In genomic region chr1:40693425-40693824, GRCh38 we compare ENCODE assay signal across 11 cellular contexts. TPM values are rescaled to one million over a fixed set of nuclear protein-coding genes. Genes with fewer than 3 reads are reported as not detected.
DNase-seq lines count a peak whose midpoint lies in the region; ATAC-seq and TF ChIP-seq lines count a peak whose summit lies in the region.
"Had no signal": no experiment of that assay in that cellular context is flagged by ENCODE, and none has a peak within 500 bp of the region (broad histone marks: within the 10 kb centered on the region; RNA-seq: fewer than 3 reads in every experiment).

No MANE protein-coding gene starts in this region.

- no peak overlapping the region for H3K56ac ChIP-seq in mesendoderm (ENCODE audit: low read length)

- no peak for ATAC-seq in HCT116
- no peak for ATAC-seq in HG03342 (IDR thresholded peaks at IDR 0.05; ENCODE audit: unreplicated experiment)
- ATAC-seq in HG03097 (IDR thresholded peaks at IDR 0.05; ENCODE audit: low FRiP score, unreplicated experiment) = no peak

- no peak overlapping the region for H2BK12ac ChIP-seq in mesenchymal stem cell (ENCODE audit: low read length in 2 of 2)

- H3K27me3 ChIP-seq in HCT116 (ENCODE audit: insufficient read depth, low read length) (no peaks in the 10 kb centered on the region), mesenchymal stem cell (ENCODE audit: control insufficient read depth in 1 of 2, insufficient read depth in 1 of 2, low read length in 2 of 2) (no peaks in the 10 kb centered on the region), mesendoderm (ENCODE audit: insufficient read depth, low read length, poor library complexity) (no peaks in the 10 kb centered on the region)

- H3K27ac ChIP-seq in 22Rv1 = peak overlapping the region; percentile 98
- no peak overlapping the region for H3K27ac ChIP-seq in HCT116 (ENCODE audit: low read depth, low read length)
- H3K27ac ChIP-seq in mesenchymal stem cell (ENCODE audit: low read length, poor library complexity, severe bottlenecking) = no peak overlapping the region
- no peak overlapping the region for H3K27ac ChIP-seq in mesendoderm (ENCODE audit: low read depth, low read length)

- H3K4ac ChIP-seq in mesenchymal stem cell (ENCODE audit: low read depth in 1 of 2, low read length in 2 of 2) (no peak overlapping the region), mesendoderm (ENCODE audit: low read depth, low read length) (no peak overlapping the region)

- H2BK120ac ChIP-seq in mesenchymal stem cell (ENCODE audit: low read depth, low read length) (no peak overlapping the region), mesendoderm (ENCODE audit: low read depth, low read length) (no peak overlapping the region)

- intact Hi-C loops in HCT116 (cut with micrococcal nuclease) = no loop called here

- H3K79me2 ChIP-seq in HCT116 (ENCODE audit: insufficient read depth, low read length) = peaks cover 80% of the 10 kb centered on the region
- peaks cover 61% of the 10 kb centered on the region for H3K79me2 ChIP-seq in mesendoderm (ENCODE audit: control insufficient read depth, insufficient read depth, low read length)

- H2BK5ac ChIP-seq in mesenchymal stem cell (ENCODE audit: low read depth, low read length, poor library complexity, severe bottlenecking) (no peak overlapping the region), mesendoderm (ENCODE audit: low read length) (no peak overlapping the region)

- TF ChIP-seq CTCF in 22Rv1 (IDR thresholded peaks at IDR 0.05) (no peak), HCT116 (IDR thresholded peaks at IDR 0.05 in 2 of 3, conservative IDR thresholded peaks at IDR 0.05 in 1 of 3; ENCODE audit: borderline replicate concordance in 1 of 3, insufficient read depth in 1 of 3, low read depth in 2 of 3, low read length in 2 of 3) (no peak)

- H3K79me1 ChIP-seq in mesenchymal stem cell (replicated peaks; ENCODE audit: low read length, poor library complexity, severe bottlenecking) = peaks cover 8% of the 10 kb centered on the region
- peaks cover 14% of the 10 kb centered on the region for H3K79me1 ChIP-seq in mesendoderm (ENCODE audit: low read length)

- H3K4me3 ChIP-seq in HCT116 (replicated peaks in 1 of 2; ENCODE audit: low read depth in 1 of 2, low read length in 2 of 2) (peak overlapping the region in 1 of 2 experiments; percentile 76; a peak in 2 of 4 replicates), mesenchymal stem cell (ENCODE audit: insufficient read depth in 1 of 2, low read depth in 1 of 2, low read length in 2 of 2) (peak overlapping the region in 1 of 2 experiments; percentile 92), mesendoderm (ENCODE audit: low read length) (no peak overlapping the region)

- DNase-seq in HCT116 (ENCODE audit: low read depth, low spot score) (no peak), mesenchymal stem cell (no peak), mesendoderm (no peak), ACHN (no peak)
- DNase-seq: amygdala, COR-L47, retina had no signal

- TF ChIP-seq POLR2A in HCT116 (IDR thresholded peaks at IDR 0.05; ENCODE audit: borderline replicate concordance, extremely low read depth, insufficient read depth, insufficient read length) = no peak

- H3K27me3 Mint-ChIP-seq in activated naive CD8-positive, alpha-beta T cell = no peaks in the 10 kb centered on the region

- H3K4me1 ChIP-seq in HCT116 (ENCODE audit: control insufficient read depth in 1 of 2, insufficient read depth in 2 of 2, low read length in 2 of 2) = peaks cover 4 to 20% of the 10 kb centered on the region in 2 experiments; a peak in 3 of 4 replicates
- peaks cover 1% of the 10 kb centered on the region for H3K4me1 ChIP-seq in mesenchymal stem cell (ENCODE audit: control insufficient read depth, insufficient read depth, low read depth, low read length)
- no peaks in the 10 kb centered on the region for H3K4me1 ChIP-seq in mesendoderm (ENCODE audit: control insufficient read depth, low read depth, low read length)

- H2BK15ac ChIP-seq in mesenchymal stem cell (ENCODE audit: low read depth, poor library complexity, severe bottlenecking) = no peak overlapping the region
- no peak overlapping the region for H2BK15ac ChIP-seq in mesendoderm (replicated peaks; ENCODE audit: low read depth)

- CTCF ChIA-PET in HCT116 (lab: Charles Lee) = no interaction called here

- H3K4me2 ChIP-seq in HCT116 (ENCODE audit: low read length) = peak overlapping the region; percentile 83
- no peak overlapping the region for H3K4me2 ChIP-seq in mesenchymal stem cell (ENCODE audit: low read length, poor library complexity, severe bottlenecking)
- H3K4me2 ChIP-seq in mesendoderm (ENCODE audit: low read length) = no peak overlapping the region

- H3K9ac ChIP-seq in HCT116 (ENCODE audit: low read length) = peak overlapping the region; percentile 96; the same call in 1 of the 2 replicates
- peak overlapping the region; percentile 98 for H3K9ac ChIP-seq in mesenchymal stem cell (ENCODE audit: low read length)
- H3K9ac ChIP-seq in mesendoderm (ENCODE audit: low read length) = no peak overlapping the region

- H3K9me3 Mint-ChIP-seq in activated naive CD8-positive, alpha-beta T cell (ENCODE audit: low read depth) = no peaks in the 10 kb centered on the region

- POLR2A ChIA-PET in HCT116 (lab: Charles Lee) = interaction anchor here (4.2 kb wide), 1 partner anchor 10 kb away, joined by 32 read pairs; no protein-coding TSS in a partner anchor

- peaks cover 9% of the 10 kb centered on the region for H3K36me3 Mint-ChIP-seq in activated naive CD8-positive, alpha-beta T cell

- in situ Hi-C loops in ACHN (cut with HindIII; ENCODE audit: low pct_ligation_motif_present, low pct_unique_long_range_greater_than_20kb, low sequenced_read_pairs) = no loop called here

- H4K8ac ChIP-seq in mesenchymal stem cell (ENCODE audit: low read length) (no peak overlapping the region), mesendoderm (ENCODE audit: low read depth, low read length) (no peak overlapping the region)

- peaks cover 73% of the 10 kb centered on the region for H3K4me1 Mint-ChIP-seq in activated naive CD8-positive, alpha-beta T cell (ENCODE audit: low read depth)

- no peak overlapping the region for H4K5ac ChIP-seq in mesendoderm (ENCODE audit: low read length)

- H3K4me3 Mint-ChIP-seq in activated naive CD8-positive, alpha-beta T cell = peak overlapping the region; percentile 100

- no peak overlapping the region for H3K18ac ChIP-seq in mesenchymal stem cell (ENCODE audit: low read depth in 1 of 2, low read length in 2 of 2)
- H3K18ac ChIP-seq in mesendoderm (ENCODE audit: low read length) = no peak overlapping the region

- H3K14ac ChIP-seq in mesenchymal stem cell (ENCODE audit: low read length in 2 of 2) = no peak overlapping the region

- H3K36me3 ChIP-seq in HCT116 (ENCODE audit: control insufficient read depth in 1 of 2, insufficient read depth in 2 of 2, low read length in 2 of 2) (no peaks in the 10 kb centered on the region), mesenchymal stem cell (ENCODE audit: control insufficient read depth in 1 of 2, insufficient read depth in 2 of 2, low read depth in 1 of 2, low read length in 2 of 2) (no peaks in the 10 kb centered on the region), mesendoderm (ENCODE audit: control insufficient read depth, insufficient read depth, low read length) (no peaks in the 10 kb centered on the region)

- no TSS peak for BruUV-seq in HCT116 (replicated peaks; lab: Mats Ljungman, UMichigan)

- H2AK5ac ChIP-seq in mesenchymal stem cell (ENCODE audit: low read length, severe bottlenecking) = no peak overlapping the region
- no peak overlapping the region for H2AK5ac ChIP-seq in mesendoderm (ENCODE audit: low read length)

- WGBS in mesenchymal stem cell = 90% methylated on average over 1 of the region's 1 CpG
- WGBS in mesendoderm (ENCODE audit: extremely low coverage, insufficient coverage, low lambda C conversion rate) = no CpG with 5 or more reads among the region's 1 CpG

- H2AFZ ChIP-seq in HCT116 (ENCODE audit: low read depth, low read length, poor library complexity, severe bottlenecking) = no peak overlapping the region
- no peak overlapping the region for H2AFZ ChIP-seq in mesenchymal stem cell (ENCODE audit: low read depth, low read length)

- TF ChIP-seq RAD21 in HCT116 (IDR thresholded peaks at IDR 0.05; ENCODE audit: low read depth) = no peak

- H3K23ac ChIP-seq in mesenchymal stem cell (ENCODE audit: low read length in 2 of 2) (no peak overlapping the region), mesendoderm (ENCODE audit: low read length) (no peak overlapping the region)

- H3K9me3 ChIP-seq in HCT116 (ENCODE audit: control insufficient read depth in 1 of 2, insufficient read depth in 1 of 2, low read depth in 1 of 2, low read length in 2 of 2) (no peaks in the 10 kb centered on the region), mesenchymal stem cell (ENCODE audit: control insufficient read depth, low read length) (no peaks in the 10 kb centered on the region)

- H3K9me2 ChIP-seq in HCT116 (ENCODE audit: insufficient read depth) = no peaks in the 10 kb centered on the region

- peak overlapping the region; percentile 78 for H3K27ac Mint-ChIP-seq in activated naive CD8-positive, alpha-beta T cell

- H4K20me1 ChIP-seq in HCT116 (ENCODE audit: insufficient read depth) = no peaks in the 10 kb centered on the region

- RAD21 ChIA-PET in HCT116 (lab: Charles Lee; ENCODE audit: low non-redundant PET in 1 of 2, low total read pairs in 2 of 2, uncharacterized antibody in 2 of 2, unreplicated experiment in 2 of 2) = no interaction called here

- H4K91ac ChIP-seq in mesenchymal stem cell (ENCODE audit: low read length) = no peak overlapping the region

TF ChIP-seq in HCT116, 20 proteins besides CTCF, POLR2A, EP300 and RAD21 (continues in another document):
- no peak for TF ChIP-seq CBX3 (IDR thresholded peaks at IDR 0.05; ENCODE audit: low read depth)
- no peak for TF ChIP-seq MAX (IDR thresholded peaks at IDR 0.05)
- no peak for TF ChIP-seq CEBPB (IDR thresholded peaks at IDR 0.05; ENCODE audit: low read depth)
- no peak for TF ChIP-seq EZH2 (IDR thresholded peaks at IDR 0.05)
- no peak for TF ChIP-seq SP1 (IDR thresholded peaks at IDR 0.05; ENCODE audit: low read depth)
- no peak for TF ChIP-seq EZH2phosphoT487 (IDR thresholded peaks at IDR 0.05; ENCODE audit: borderline replicate concordance)
- TF ChIP-seq POLR2AphosphoS5 (IDR thresholded peaks at IDR 0.05; ENCODE audit: low read depth, low read length) = no peak
- TF ChIP-seq EGR1 (IDR thresholded peaks at IDR 0.05; ENCODE audit: low read depth) = no peak
- TF ChIP-seq ZFX (IDR thresholded peaks at IDR 0.05) = no peak

RNA-seq across cellular contexts. Expression of gene NFYC, which starts 1.9 kb away (rescaled TPM):
- 63.3 TPM for total RNA-seq in HCT116 (2021; ENCODE audit: unreplicated experiment)
- polyA plus RNA-seq in HCT116 (2012) = 70.5 and 71.3 TPM in 2 replicates
- polyA plus RNA-seq in mesenchymal stem cell (2013, experiment 1 of 2) = 32.5 TPM
- 32.5 TPM for polyA plus RNA-seq in mesenchymal stem cell (2013, experiment 2 of 2)
- 60.3 TPM for polyA plus RNA-seq in mesendoderm (2013, experiment 1 of 2)
- 58.2 TPM for polyA plus RNA-seq in mesendoderm (2013, experiment 2 of 2)

RNA-seq across cellular contexts. Expression of gene RIMS3, which starts 27.9 kb away (rescaled TPM):
- 9.0 TPM for total RNA-seq in HCT116 (2021; ENCODE audit: unreplicated experiment)
- 3.8 and 4.0 TPM in 2 replicates for polyA plus RNA-seq in HCT116 (2012)
- polyA plus RNA-seq in mesenchymal stem cell (2013, experiment 1 of 2) = 0.33 TPM
- 0.38 TPM for polyA plus RNA-seq in mesenchymal stem cell (2013, experiment 2 of 2)
- polyA plus RNA-seq in mesendoderm (2013, experiment 1 of 2) = 2.9 TPM
- polyA plus RNA-seq in mesendoderm (2013, experiment 2 of 2) = 2.7 TPM
